In the genomic region with DNA sequence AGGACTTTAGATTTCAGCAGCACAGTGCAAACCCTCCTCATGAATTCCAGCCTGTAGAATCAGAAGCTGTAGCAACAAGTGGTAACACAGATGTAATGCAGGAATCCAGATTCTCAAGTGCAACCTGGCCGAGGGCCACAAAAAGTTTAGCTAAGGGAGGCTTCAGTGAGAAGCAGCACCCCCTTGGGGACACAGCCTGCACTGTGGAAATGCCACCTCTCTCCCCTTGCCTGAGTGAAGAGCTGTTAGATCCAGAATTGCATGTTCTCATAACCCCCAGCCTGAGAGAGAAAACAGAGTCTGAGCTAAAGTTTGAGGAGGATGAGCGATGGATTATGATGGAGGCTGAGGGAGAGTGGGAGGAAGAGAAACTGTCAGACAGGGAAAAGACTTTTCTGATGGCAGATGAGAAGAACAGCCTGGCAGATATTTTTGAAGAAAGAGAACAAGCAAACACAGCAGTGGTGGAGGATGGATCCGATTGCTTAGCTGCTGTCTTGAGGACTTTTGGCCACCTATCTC, we compare ENCODE assay signal across 8 cellular contexts.
DNase-seq lines count a peak whose midpoint lies in the region; ATAC-seq and TF ChIP-seq lines count a peak whose summit lies in the region.

No MANE protein-coding gene starts in this region.

- no peaks in the 10 kb centered on the region for H3K27me3 Mint-ChIP-seq in naive B cell

- peak overlapping the region in 2 of 8 donors; percentile 20 to 40 for H3K4me3 Mint-ChIP-seq in naive B cell

- ATAC-seq in naive B cell (ENCODE audit: low read depth in 2 of 2): peak; percentile 31 to 46

- H3K27ac ChIP-seq in esophagus squamous epithelium: peak overlapping the region in 3 of 4 donors; percentile 51 to 93 (median 57)

- TF ChIP-seq CTCF in esophagus squamous epithelium (IDR thresholded peaks at IDR 0.05): peak in 5 of 6 experiments; percentile 54 to 83 (median 69)

- peaks cover 39 to 89% (median 51%) of the 10 kb centered on the region in 3 donors for H3K4me1 ChIP-seq in esophagus squamous epithelium

- 15 to 28% methylated on average over 3 of the region's 3 CpGs for WGBS in esophagus squamous epithelium, 2 donors

- intact Hi-C loops in esophagus squamous epithelium (cut with DNase I): no loop called here

- H3K36me3 ChIP-seq in esophagus squamous epithelium: peaks cover 0 to 22% (median 0%) of the 10 kb centered on the region in 3 donors

- H3K4me3 ChIP-seq in esophagus squamous epithelium: peak overlapping the region in 2 of 4 donors; percentile 82 to 88

- H3K36me3 Mint-ChIP-seq in naive B cell: no peaks in the 10 kb centered on the region

- no peaks in the 10 kb centered on the region for H3K27me3 ChIP-seq in esophagus squamous epithelium

- H3K9me3 ChIP-seq in esophagus squamous epithelium: no peaks in the 10 kb centered on the region

- no peaks in the 10 kb centered on the region for H3K9me3 Mint-ChIP-seq in naive B cell

- peaks cover 15 to 48% (median 27%) of the 10 kb centered on the region in 3 donors for H3K4me1 Mint-ChIP-seq in naive B cell

- DNase-seq in 8988T (peak; percentile 27), GM19238 (ENCODE audit: insufficient read length, low spot score) (peak; percentile 47), NCI-H748 treated with DMSO at 0.1 percent for 48 hours (lab: John Stamatoyannopoulos, UW) (peak; percentile 84), activated T-cell treated with anti-CD3 and anti-CD28 coated beads for 24 hours (ENCODE audit: low read depth) (peak; percentile 45), esophagus squamous epithelium (lab: John Stamatoyannopoulos, UW) (no peak), naive B cell (peak; percentile 46), NCI-H187 treated with DMSO at 0.1 percent for 48 hours (lab: John Stamatoyannopoulos, UW) (no peak)
- DNase-seq in stimulated activated naive CD4-positive, alpha-beta T cell (lab: John Stamatoyannopoulos, UW): peak; percentile 42 to 77 (median 55)

- no peak for TF ChIP-seq POLR2A in esophagus squamous epithelium (IDR thresholded peaks at IDR 0.05)

- peak overlapping the region in 1 of 6 donors; percentile 68 for H3K27ac Mint-ChIP-seq in naive B cell

Comparison
In these comparisons a context has a peak if more than half of its experiments do, and no peak if none do; other contexts are left out.
1. DNase-seq: peak in 8988T (single experiment), GM19238 (single experiment), NCI-H748 treated with DMSO at 0.1 percent for 48 hours (single experiment), activated T-cell treated with anti-CD3 and anti-CD28 coated beads for 24 hours (single experiment), naive B cell (single experiment) and stimulated activated naive CD4-positive, alpha-beta T cell (6 of 6); none in esophagus squamous epithelium (single experiment) and NCI-H187 treated with DMSO at 0.1 percent for 48 hours (single experiment).